24 cellular contexts compared by ENCODE assay signal in the genomic region with DNA sequence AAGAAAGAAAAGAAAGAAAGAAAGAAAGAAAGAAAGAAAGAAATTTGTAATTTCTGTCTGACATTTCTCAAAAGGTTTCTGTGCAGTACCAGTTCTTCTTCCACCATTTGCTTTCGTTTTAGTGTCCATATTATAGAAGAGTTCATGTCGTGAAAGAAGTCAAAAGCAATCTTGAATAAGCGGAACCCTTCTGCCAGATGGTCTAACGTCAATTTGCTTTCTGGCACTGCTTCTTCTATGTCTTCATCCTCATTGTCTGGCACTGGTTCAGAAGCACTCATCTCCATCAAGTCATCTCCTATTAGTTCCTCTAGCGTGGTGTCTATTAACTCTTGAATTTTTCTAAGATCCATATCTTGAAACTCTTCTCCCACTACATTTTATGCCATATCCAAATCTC.
"Had no signal": no experiment of that assay in that cellular context is flagged by ENCODE, and none has a peak within 500 bp of the region (broad histone marks: within the 10 kb centered on the region; RNA-seq: fewer than 3 reads in every experiment).

No MANE protein-coding gene starts in this region.

- H3K36me3 ChIP-seq: brain microvascular endothelial cell, cardiac muscle cell, MG63 had no signal

- DNase-seq: activated CD4-positive, alpha-beta memory T cell treated with anti-CD3 and anti-CD28 coated beads for 36 hours; activated CD4-positive, alpha-beta T cell treated with anti-CD3 and anti-CD28 coated beads, Interleukin-2, amount 10 ng/mL, durations not matched to agents 7 days and 5 days; activated CD4-positive, CD25-positive, alpha-beta regulatory T cell; activated CD8-positive, alpha-beta memory T cell treated with anti-CD3 and anti-CD28 coated beads for 24 hours; activated gamma-delta T cell; activated naive CD4-positive, alpha-beta T cell treated with anti-CD3 and anti-CD28 coated beads for 36 hours; activated T-cell treated with anti-CD3 and anti-CD28 coated beads, Interleukin-2, amount 50 U/mL, for 48 hours; brain microvascular endothelial cell; cerebellar nuclear complex; MG63; MV-4-11; NCI-H1092 treated with DMSO at 0.1 percent for 48 hours; NCI-H1436; NCI-H1694 treated with DMSO at 0.1 percent for 48 hours; NCI-H2029 treated with DMSO at 0.1 percent for 48 hours; NCI-H524; PC-3; SHP77 treated with DMSO at 0.1 percent for 48 hours; T-cell; T-helper 2 cell; T1000 had no signal

- H3K27ac ChIP-seq: brain microvascular endothelial cell, cardiac muscle cell, VCaP had no signal

- H3K27me3 ChIP-seq: brain microvascular endothelial cell, cardiac muscle cell, MG63 had no signal

- ATAC-seq: activated T-helper 17 cell treated with anti-CD3 and anti-CD28 coated beads, Interleukin-2, amount 50 U/mL, for 72 hours; PC-3; T-cell had no signal

- H3K4me3 ChIP-seq: cardiac muscle cell, MG63 had no signal

- H3K9me3 ChIP-seq: MG63 had no signal
